Comparison of ENCODE assay signal across 10 cellular contexts in genomic region chr15:40902605-40903561, GRCh38. TPM values are rescaled to one million over a fixed set of nuclear protein-coding genes. Genes with fewer than 3 reads are reported as not detected.
DNase-seq lines count a peak whose midpoint lies in the region; ATAC-seq, FAIRE-seq and TF ChIP-seq lines count a peak whose summit lies in the region.
"Had no signal": no experiment of that assay in that cellular context is flagged by ENCODE, and none has a peak within 500 bp of the region (broad histone marks: within the 10 kb centered on the region; RNA-seq: fewer than 3 reads in every experiment).

No MANE protein-coding gene starts in this region.

- H3K27me3 ChIP-seq in astrocyte (ENCODE audit: insufficient read depth, low read length), result no peaks in the 10 kb centered on the region

- CTCF ChIA-PET in activated naive CD4-positive, alpha-beta T cell treated with anti-CD3 and anti-CD28 coated beads, Interleukin-2, amount 10 ng/mL, durations not matched to agents 7 days and 5 days (lab: Charles Lee), result interaction anchor here (0.6 to 10.5 kb wide), 10 partner anchors 8 to 901 kb away, joined by 3 to 252 read pairs (median 14); partner anchors contain the start of gene VPS18

- H3K4me1 ChIP-seq in astrocyte (ENCODE audit: insufficient read depth, low read length), result peaks cover 23% of the 10 kb centered on the region

- TF ChIP-seq CTCF in astrocyte (IDR thresholded peaks at IDR 0.05; ENCODE audit: insufficient read depth, low read depth, low read length), result no peak
- no peak for TF ChIP-seq CTCF in type B pancreatic cell (conservative IDR thresholded peaks at IDR 0.05)

- H3K27ac ChIP-seq in astrocyte (ENCODE audit: low read depth, low read length), result no peak overlapping the region

- H3K36me3 ChIP-seq in astrocyte (ENCODE audit: insufficient read depth, low read length), result peaks cover 14% of the 10 kb centered on the region

- H3K27me3 Mint-ChIP-seq in activated naive CD4-positive, alpha-beta T cell treated with anti-CD3 and anti-CD28 coated beads, Interleukin-2, amount 10 ng/mL, durations not matched to agents 7 days and 5 days, result peaks cover 3% of the 10 kb centered on the region
- H3K27me3 Mint-ChIP-seq in astrocyte (ENCODE audit: low read depth, unreplicated experiment), result no peaks in the 10 kb centered on the region
- H3K27me3 Mint-ChIP-seq in immature natural killer cell (ENCODE audit: low read depth in 3 of 3), result peaks cover 1 to 7% (median 6%) of the 10 kb centered on the region in 3 donors
- no peaks in the 10 kb centered on the region for H3K27me3 Mint-ChIP-seq in type B pancreatic cell

- no peak for DNase-seq in activated naive CD4-positive, alpha-beta T cell treated with anti-CD3 and anti-CD28 coated beads, Interleukin-2, amount 10 ng/mL, durations not matched to agents 7 days and 5 days
- DNase-seq in activated naive CD4-positive, alpha-beta T cell treated with anti-CD3 and anti-CD28 coated beads, Interleukin-2, amount 50 U/mL, for 16 hours, result no peak
- DNase-seq in astrocyte (ENCODE audit: low read depth) (no peak), immature natural killer cell (no peak), type B pancreatic cell (ENCODE audit: extremely low spot score, unreplicated experiment) (no peak), frontal cortex (ENCODE audit: low spot score in 2 of 2) (no peak)
- DNase-seq: activated T-cell treated with anti-CD3 and anti-CD28 coated beads for 4 hours, Karpas-422 had no signal

- no peak overlapping the region for H2AFZ ChIP-seq in astrocyte (ENCODE audit: low read depth, low read length)

- H3K4me1 Mint-ChIP-seq in activated naive CD4-positive, alpha-beta T cell treated with anti-CD3 and anti-CD28 coated beads, Interleukin-2, amount 10 ng/mL, durations not matched to agents 7 days and 5 days, result peaks cover 42% of the 10 kb centered on the region
- H3K4me1 Mint-ChIP-seq in astrocyte (ENCODE audit: low read depth, unreplicated experiment) (no peaks in the 10 kb centered on the region), immature natural killer cell (peaks cover 31 to 32% of the 10 kb centered on the region in 2 donors), type B pancreatic cell (ENCODE audit: unreplicated experiment) (peaks cover 7% of the 10 kb centered on the region)

- no peaks in the 10 kb centered on the region for H3K9me3 ChIP-seq in astrocyte (ENCODE audit: insufficient read depth, low read depth, low read length)

- no peak overlapping the region for H3K4me2 ChIP-seq in astrocyte (ENCODE audit: low read length)

- peaks cover 33% of the 10 kb centered on the region for H3K79me2 ChIP-seq in astrocyte (ENCODE audit: insufficient read depth, low read length)

- no peak overlapping the region for H3K4me3 ChIP-seq in astrocyte (ENCODE audit: insufficient read depth, low read depth, low read length)

- FAIRE-seq in astrocyte (lab: Jason Lieb, UNC), result no peak
- no peak for FAIRE-seq in frontal cortex (lab: Jason Lieb, UNC)

- H3K9ac ChIP-seq in astrocyte (ENCODE audit: low read length), result no peak overlapping the region

- H3K27ac Mint-ChIP-seq in activated naive CD4-positive, alpha-beta T cell treated with anti-CD3 and anti-CD28 coated beads, Interleukin-2, amount 10 ng/mL, durations not matched to agents 7 days and 5 days, result peak overlapping the region; percentile 12
- H3K27ac Mint-ChIP-seq in astrocyte (ENCODE audit: unreplicated experiment) (no peak overlapping the region), immature natural killer cell (peak overlapping the region in 4 of 6 donors; percentile 16 to 87 (median 56)), type B pancreatic cell (peak overlapping the region; percentile 85)

- peaks cover 29% of the 10 kb centered on the region for H3K36me3 Mint-ChIP-seq in activated naive CD4-positive, alpha-beta T cell treated with anti-CD3 and anti-CD28 coated beads, Interleukin-2, amount 10 ng/mL, durations not matched to agents 7 days and 5 days
- H3K36me3 Mint-ChIP-seq in astrocyte (ENCODE audit: low read depth, unreplicated experiment) (peaks cover 16% of the 10 kb centered on the region), immature natural killer cell (peaks cover 0 to 23% (median 5%) of the 10 kb centered on the region in 3 donors), type B pancreatic cell (peaks cover 15% of the 10 kb centered on the region)

- ATAC-seq in HG03139 (IDR thresholded peaks at IDR 0.05; ENCODE audit: unreplicated experiment), result no peak
- no peak for ATAC-seq in HG03378 (IDR thresholded peaks at IDR 0.05; ENCODE audit: unreplicated experiment)

- no peaks in the 10 kb centered on the region for H3K9me3 Mint-ChIP-seq in activated naive CD4-positive, alpha-beta T cell treated with anti-CD3 and anti-CD28 coated beads, Interleukin-2, amount 10 ng/mL, durations not matched to agents 7 days and 5 days
- no peaks in the 10 kb centered on the region for H3K9me3 Mint-ChIP-seq in astrocyte (ENCODE audit: unreplicated experiment)
- no peaks in the 10 kb centered on the region for H3K9me3 Mint-ChIP-seq in immature natural killer cell
- no peaks in the 10 kb centered on the region for H3K9me3 Mint-ChIP-seq in type B pancreatic cell

- H3K4me3 Mint-ChIP-seq in activated naive CD4-positive, alpha-beta T cell treated with anti-CD3 and anti-CD28 coated beads, Interleukin-2, amount 10 ng/mL, durations not matched to agents 7 days and 5 days, result no peak overlapping the region
- H3K4me3 Mint-ChIP-seq in astrocyte (ENCODE audit: unreplicated experiment) (peak overlapping the region; percentile 3), immature natural killer cell (no peak overlapping the region), type B pancreatic cell (no peak overlapping the region)

- peaks cover 68% of the 10 kb centered on the region for H4K20me1 ChIP-seq in astrocyte (ENCODE audit: insufficient read depth, low read length)

RNA-seq across cellular contexts. Expression of gene VPS18, which starts 8.6 kb away (rescaled TPM):
- total RNA-seq in astrocyte (35.8 and 37.6 TPM in 2 replicates), type B pancreatic cell (ENCODE audit: low replicate concordance) (25.6 and 37.2 TPM in 2 replicates), frontal cortex (29.8 TPM)
- 10 to 100 TPM; 20.8 to 36.8 (median 35.3) TPM for polyA plus RNA-seq in immature natural killer cell

RNA-seq across cellular contexts. Expression of gene DLL4, which starts 26.3 kb away (rescaled TPM):
- total RNA-seq in astrocyte (0.09 and 0.29 TPM in 2 replicates), type B pancreatic cell (ENCODE audit: low replicate concordance) (2.9 and 5.9 TPM in 2 replicates), frontal cortex (4.1 TPM)
- not detected for polyA plus RNA-seq in immature natural killer cell

RNA-seq across cellular contexts. Expression of gene RHOV, which starts 28.8 kb away (rescaled TPM):
- total RNA-seq in astrocyte, result 0.43 and 0.61 TPM in 2 replicates
- polyA plus RNA-seq in immature natural killer cell, result not detected
- total RNA-seq in type B pancreatic cell (ENCODE audit: low replicate concordance), result 19.3 and 43.3 TPM in 2 replicates
- total RNA-seq in frontal cortex, result 9.4 TPM

RNA-seq across cellular contexts. Expression of gene CHAC1, which starts 50.4 kb away (rescaled TPM):
- 55.9 and 70.8 TPM in 2 replicates for total RNA-seq in astrocyte
- under 1 TPM in 1 of 3 donors, not detected in 2; 0.77 TPM for polyA plus RNA-seq in immature natural killer cell
- 7.8 and 12.9 TPM in 2 replicates for total RNA-seq in type B pancreatic cell (ENCODE audit: low replicate concordance)
- 2.9 TPM for total RNA-seq in frontal cortex

RNA-seq across cellular contexts. Expression of gene SPINT1, which starts 59.0 kb away (rescaled TPM):
- total RNA-seq in astrocyte (30.1 and 40.3 TPM in 2 replicates), type B pancreatic cell (ENCODE audit: low replicate concordance) (156 and 401 TPM in 2 replicates), frontal cortex (1.6 TPM)
- polyA plus RNA-seq in immature natural killer cell, result 1 to 10 TPM in 2 of 3 donors, under 1 TPM in 1; 0.48 to 3.9 (median 1.8) TPM
